12 cellular contexts compared by ENCODE assay signal in genomic region chr20:38932457-38933120, GRCh38. TPM values are rescaled to one million over a fixed set of nuclear protein-coding genes. Genes with fewer than 3 reads are reported as not detected.
DNase-seq lines count a peak whose midpoint lies in the region; ATAC-seq and TF ChIP-seq lines count a peak whose summit lies in the region.
"Had no signal": no experiment of that assay in that cellular context is flagged by ENCODE, and none has a peak within 500 bp of the region (broad histone marks: within the 10 kb centered on the region; RNA-seq: fewer than 3 reads in every experiment).

No MANE protein-coding gene starts in this region.

- 82% methylated on average over 9 of the region's 9 CpGs for WGBS in SK-N-SH (ENCODE audit: low lambda C conversion rate)
- 77% methylated on average over 9 of the region's 9 CpGs for WGBS in thyroid gland, 2 donors

- H3K27ac Mint-ChIP-seq in activated naive CD8-positive, alpha-beta T cell treated with anti-CD3 and anti-CD28 coated beads, Interleukin-2, amount 10 ng/mL, durations not matched to agents 7 days and 5 days, result peak overlapping the region; percentile 28
- H3K27ac Mint-ChIP-seq in activated naive CD8-positive, alpha-beta T cell treated with anti-CD3 and anti-CD28 coated beads, Interleukin-2, amount 50 U/mL, for 24 hours, result no peak overlapping the region
- H3K27ac Mint-ChIP-seq in effector memory CD8-positive, alpha-beta T cell, result no peak overlapping the region
- peak overlapping the region in 3 of 7 donors; percentile 34 to 74 (median 68) for H3K27ac Mint-ChIP-seq in CD14-positive monocyte
- H3K27ac Mint-ChIP-seq: activated CD4-positive, alpha-beta T cell treated with anti-CD3 and anti-CD28 coated beads, Interleukin-2, amount 10 ng/mL, durations not matched to agents 7 days and 5 days had no signal

- peak overlapping the region; percentile 53 for H3K4me2 ChIP-seq in SK-N-SH
- peak overlapping the region; percentile 49 for H3K4me2 ChIP-seq in skeletal muscle satellite cell (ENCODE audit: low read length)

- TF ChIP-seq EP300 in SK-N-SH (IDR thresholded peaks at IDR 0.05; ENCODE audit: borderline replicate concordance in 1 of 2, low read depth in 1 of 2, low read length in 1 of 2), result no peak

- no peaks in the 10 kb centered on the region for H3K9me3 Mint-ChIP-seq in activated naive CD8-positive, alpha-beta T cell treated with anti-CD3 and anti-CD28 coated beads, Interleukin-2, amount 10 ng/mL, durations not matched to agents 7 days and 5 days
- no peaks in the 10 kb centered on the region for H3K9me3 Mint-ChIP-seq in activated naive CD8-positive, alpha-beta T cell treated with anti-CD3 and anti-CD28 coated beads, Interleukin-2, amount 50 U/mL, for 24 hours
- H3K9me3 Mint-ChIP-seq in effector memory CD8-positive, alpha-beta T cell, result no peaks in the 10 kb centered on the region
- no peaks in the 10 kb centered on the region for H3K9me3 Mint-ChIP-seq in CD14-positive monocyte
- H3K9me3 Mint-ChIP-seq: activated CD4-positive, alpha-beta T cell treated with anti-CD3 and anti-CD28 coated beads, Interleukin-2, amount 10 ng/mL, durations not matched to agents 7 days and 5 days had no signal

- no peak for DNase-seq in activated naive CD8-positive, alpha-beta T cell treated with anti-CD3 and anti-CD28 coated beads, Interleukin-2, amount 10 ng/mL, durations not matched to agents 7 days and 5 days
- DNase-seq in activated naive CD8-positive, alpha-beta T cell treated with anti-CD3 and anti-CD28 coated beads, Interleukin-2, amount 50 U/mL, for 24 hours, result no peak
- no peak for DNase-seq in SK-N-SH
- peak; percentile 67 for DNase-seq in fibroblast of gingiva (ENCODE audit: low read depth)
- DNase-seq in thyroid gland, result no peak
- no peak for DNase-seq in effector memory CD8-positive, alpha-beta T cell
- no peak for DNase-seq in CD14-positive monocyte (ENCODE audit: low spot score)
- DNase-seq: activated CD4-positive, alpha-beta T cell treated with anti-CD3 and anti-CD28 coated beads, Interleukin-2, amount 10 ng/mL, durations not matched to agents 7 days and 5 days; BE2C; NCI-H2171 treated with DMSO at 0.1 percent for 48 hours; SHP77 had no signal

- H3K9ac ChIP-seq in SK-N-SH (no peak overlapping the region), skeletal muscle satellite cell (ENCODE audit: low read depth, low read length) (peak overlapping the region; percentile 33)

- TF ChIP-seq CTCF in SK-N-SH (IDR thresholded peaks at IDR 0.05) (no peak), thyroid gland (IDR thresholded peaks at IDR 0.05) (no peak), CD14-positive monocyte (IDR thresholded peaks at IDR 0.05) (no peak)

- H3K4me1 ChIP-seq in SK-N-SH (ENCODE audit: control insufficient read depth in 1 of 2, insufficient read depth in 2 of 2, low read depth in 1 of 2, low read length in 1 of 2) (peaks cover 6 to 22% of the 10 kb centered on the region in 2 experiments; a peak in 2 of 4 replicates), skeletal muscle satellite cell (ENCODE audit: control insufficient read depth, insufficient read depth, low read length) (peaks cover 31% of the 10 kb centered on the region), thyroid gland (no peaks in the 10 kb centered on the region)

- peaks cover 19% of the 10 kb centered on the region for H3K36me3 Mint-ChIP-seq in activated naive CD8-positive, alpha-beta T cell treated with anti-CD3 and anti-CD28 coated beads, Interleukin-2, amount 10 ng/mL, durations not matched to agents 7 days and 5 days
- H3K36me3 Mint-ChIP-seq in activated naive CD8-positive, alpha-beta T cell treated with anti-CD3 and anti-CD28 coated beads, Interleukin-2, amount 50 U/mL, for 24 hours (ENCODE audit: low read depth), result peaks cover 18% of the 10 kb centered on the region
- peaks cover 4% of the 10 kb centered on the region for H3K36me3 Mint-ChIP-seq in effector memory CD8-positive, alpha-beta T cell (ENCODE audit: insufficient read depth)
- H3K36me3 Mint-ChIP-seq in CD14-positive monocyte, result peaks cover 10 to 33% of the 10 kb centered on the region in 2 donors

- ATAC-seq in activated naive CD8-positive, alpha-beta T cell treated with anti-CD3 and anti-CD28 coated beads, Interleukin-2, amount 10 ng/mL, durations not matched to agents 7 days and 5 days (ENCODE audit: low read depth), result no peak
- ATAC-seq in activated naive CD8-positive, alpha-beta T cell treated with anti-CD3 and anti-CD28 coated beads, Interleukin-2, amount 50 U/mL, for 24 hours, result no peak
- ATAC-seq in effector memory CD8-positive, alpha-beta T cell (replicated peaks), result no peak

- CTCF ChIA-PET in SK-N-SH (lab: Yijun Ruan, JAX), result interaction anchor here (0.8 to 2.0 kb wide), 3 partner anchors 30 to 117 kb away, joined by 3 to 9 read pairs (median 4); partner anchors contain the start of gene DHX35

- H2AFZ ChIP-seq in SK-N-SH (ENCODE audit: low read depth), result no peak overlapping the region

- TF ChIP-seq RAD21 in SK-N-SH (IDR thresholded peaks at IDR 0.05; ENCODE audit: low read length), result no peak

- no peaks in the 10 kb centered on the region for H3K9me2 ChIP-seq in SK-N-SH

- no peaks in the 10 kb centered on the region for H3K27me3 ChIP-seq in SK-N-SH (ENCODE audit: insufficient read depth)
- H3K27me3 ChIP-seq in skeletal muscle satellite cell (ENCODE audit: control insufficient read depth, insufficient read depth, low read length), result no peaks in the 10 kb centered on the region
- H3K27me3 ChIP-seq in thyroid gland, result no peaks in the 10 kb centered on the region
- H3K27me3 ChIP-seq: BE2C had no signal

- peaks cover 47% of the 10 kb centered on the region; the same call in 1 of the 2 replicates for H4K20me1 ChIP-seq in SK-N-SH (ENCODE audit: insufficient read depth)

- peaks cover 100% of the 10 kb centered on the region for H3K79me2 ChIP-seq in SK-N-SH (ENCODE audit: insufficient read depth)

- H3K4me3 ChIP-seq in SK-N-SH (ENCODE audit: low read depth in 2 of 2, low read length in 1 of 2) (no peak overlapping the region), skeletal muscle satellite cell (ENCODE audit: low read length) (peak overlapping the region; percentile 13), thyroid gland (replicated peaks in 1 of 3) (no peak overlapping the region)

- no peaks in the 10 kb centered on the region for H3K27me3 Mint-ChIP-seq in activated naive CD8-positive, alpha-beta T cell treated with anti-CD3 and anti-CD28 coated beads, Interleukin-2, amount 10 ng/mL, durations not matched to agents 7 days and 5 days
- H3K27me3 Mint-ChIP-seq in activated naive CD8-positive, alpha-beta T cell treated with anti-CD3 and anti-CD28 coated beads, Interleukin-2, amount 50 U/mL, for 24 hours, result no peaks in the 10 kb centered on the region
- no peaks in the 10 kb centered on the region for H3K27me3 Mint-ChIP-seq in effector memory CD8-positive, alpha-beta T cell
- peaks cover 0 to 1% (median 0%) of the 10 kb centered on the region in 3 donors for H3K27me3 Mint-ChIP-seq in CD14-positive monocyte (ENCODE audit: low read depth in 3 of 3)
- H3K27me3 Mint-ChIP-seq: activated CD4-positive, alpha-beta T cell treated with anti-CD3 and anti-CD28 coated beads, Interleukin-2, amount 10 ng/mL, durations not matched to agents 7 days and 5 days had no signal

- no peak for TF ChIP-seq POLR2A in thyroid gland (IDR thresholded peaks at IDR 0.05)

- intact Hi-C loops in thyroid gland (cut with DNase I), result no loop called here
- intact Hi-C loops in CD14-positive monocyte (cut with micrococcal nuclease), result loop anchor here in 1 of 2 donors (10.0 kb wide), 1 partner anchor 112 kb away; no protein-coding TSS in a partner anchor

- H3K27ac ChIP-seq in SK-N-SH (ENCODE audit: low read depth in 2 of 2, low read length in 1 of 2), result 0 out of 4 replicates have a peak overlapping the region, but pooled peaks of 1 of the 2 experiments have one; percentile 23
- H3K27ac ChIP-seq in thyroid gland, result no peak overlapping the region

- no peak overlapping the region for H3K4me3 Mint-ChIP-seq in activated naive CD8-positive, alpha-beta T cell treated with anti-CD3 and anti-CD28 coated beads, Interleukin-2, amount 10 ng/mL, durations not matched to agents 7 days and 5 days
- no peak overlapping the region for H3K4me3 Mint-ChIP-seq in activated naive CD8-positive, alpha-beta T cell treated with anti-CD3 and anti-CD28 coated beads, Interleukin-2, amount 50 U/mL, for 24 hours
- no peak overlapping the region for H3K4me3 Mint-ChIP-seq in effector memory CD8-positive, alpha-beta T cell
- no peak overlapping the region for H3K4me3 Mint-ChIP-seq in CD14-positive monocyte
- H3K4me3 Mint-ChIP-seq: activated CD4-positive, alpha-beta T cell treated with anti-CD3 and anti-CD28 coated beads, Interleukin-2, amount 10 ng/mL, durations not matched to agents 7 days and 5 days had no signal

- peaks cover 0 to 5% of the 10 kb centered on the region in 2 experiments for H3K36me3 ChIP-seq in SK-N-SH (replicated peaks in 1 of 2; ENCODE audit: control insufficient read depth in 1 of 2, insufficient read depth in 2 of 2, low read length in 1 of 2)
- H3K36me3 ChIP-seq in skeletal muscle satellite cell (ENCODE audit: insufficient read depth, low read length), result no peaks in the 10 kb centered on the region
- H3K36me3 ChIP-seq in thyroid gland, result no peaks in the 10 kb centered on the region

- peaks cover 37% of the 10 kb centered on the region for H3K4me1 Mint-ChIP-seq in activated naive CD8-positive, alpha-beta T cell treated with anti-CD3 and anti-CD28 coated beads, Interleukin-2, amount 10 ng/mL, durations not matched to agents 7 days and 5 days
- peaks cover 19% of the 10 kb centered on the region for H3K4me1 Mint-ChIP-seq in activated naive CD8-positive, alpha-beta T cell treated with anti-CD3 and anti-CD28 coated beads, Interleukin-2, amount 50 U/mL, for 24 hours
- peaks cover 17 to 20% of the 10 kb centered on the region in 2 donors for H3K4me1 Mint-ChIP-seq in effector memory CD8-positive, alpha-beta T cell (ENCODE audit: low read depth in 2 of 2)
- peaks cover 42% of the 10 kb centered on the region for H3K4me1 Mint-ChIP-seq in CD14-positive monocyte

- POLR2A ChIA-PET in activated naive CD8-positive, alpha-beta T cell treated with anti-CD3 and anti-CD28 coated beads, Interleukin-2, amount 10 ng/mL, durations not matched to agents 7 days and 5 days (lab: Charles Lee), result no interaction called here
- POLR2A ChIA-PET in SK-N-SH (lab: Yijun Ruan, JAX), result interaction anchor here (0.7 to 0.8 kb wide), 2 partner anchors 8 to 29 kb away, joined by 3 read pairs; no protein-coding TSS in a partner anchor

- H3K9me3 ChIP-seq in SK-N-SH (no peaks in the 10 kb centered on the region), skeletal muscle satellite cell (replicated peaks; ENCODE audit: low read length) (no peaks in the 10 kb centered on the region), thyroid gland (no peaks in the 10 kb centered on the region)
- H3K9me3 ChIP-seq: BE2C had no signal

- H3F3A ChIP-seq in SK-N-SH (replicated peaks; ENCODE audit: insufficient read depth), result no peaks in the 10 kb centered on the region

RNA-seq across cellular contexts. Expression of gene FAM83D, which starts 6.4 kb away (rescaled TPM):
- total RNA-seq in activated naive CD8-positive, alpha-beta T cell treated with anti-CD3 and anti-CD28 coated beads, Interleukin-2, amount 10 ng/mL, durations not matched to agents 7 days and 5 days, result 10 to 100 TPM; 14.4 to 15.4 TPM
- polyA plus RNA-seq in SK-N-SH (2012; rRNA removed) (18.9 and 21.5 TPM in 2 replicates), CD14-positive monocyte (under 1 TPM in 1 of 2 donors, not detected in 1; 0.09 TPM)
- polyA plus RNA-seq in SK-N-SH (2012; cell fraction: cytosol; rRNA removed), result 17.3 and 20.6 TPM in 2 replicates
- polyA plus RNA-seq in SK-N-SH (2012; cell fraction: nucleus; rRNA removed), result 16.9 and 18.8 TPM in 2 replicates
- total RNA-seq in skeletal muscle satellite cell (2012; rRNA removed), result 12.7 and 13.7 TPM in 2 replicates
- 1 to 10 TPM in 1 of 4 donors, under 1 TPM in 3; 0.67 to 3.4 (median 0.86) TPM for total RNA-seq in thyroid gland

RNA-seq across cellular contexts. Expression of gene DHX35, which starts 29.6 kb away (rescaled TPM):
- total RNA-seq in activated naive CD8-positive, alpha-beta T cell treated with anti-CD3 and anti-CD28 coated beads, Interleukin-2, amount 10 ng/mL, durations not matched to agents 7 days and 5 days, result 10 to 100 TPM; 10.3 to 10.7 TPM
- 17.1 and 28.5 TPM in 2 replicates for polyA plus RNA-seq in SK-N-SH (2012; rRNA removed)
- polyA plus RNA-seq in SK-N-SH (2012; cell fraction: cytosol; rRNA removed), result 11.3 and 14.3 TPM in 2 replicates
- polyA plus RNA-seq in SK-N-SH (2012; cell fraction: nucleus; rRNA removed), result 59.1 and 88.4 TPM in 2 replicates
- 7.2 and 7.6 TPM in 2 replicates for total RNA-seq in skeletal muscle satellite cell (2012; rRNA removed)
- total RNA-seq in thyroid gland, result 10 to 100 TPM; 16.1 to 17.9 (median 16.4) TPM
- 1 to 10 TPM; 1.6 to 2.7 TPM for polyA plus RNA-seq in CD14-positive monocyte
